ENCODE assay signal across 20 cellular contexts in genomic region chr4:88674989-88675388, GRCh38. TPM values are rescaled to one million over a fixed set of nuclear protein-coding genes. Genes with fewer than 3 reads are reported as not detected.
A peak's percentile ranks its signal among the peaks of the same experiment; 100 is the strongest.
DNase-seq lines count a peak whose midpoint lies in the region; ATAC-seq and TF ChIP-seq lines count a peak whose summit lies in the region.
"Had no signal": no experiment of that assay in that cellular context is flagged by ENCODE, and none has a peak within 500 bp of the region (broad histone marks: within the 10 kb centered on the region; RNA-seq: fewer than 3 reads in every experiment).

No MANE protein-coding gene starts in this region.

- H3K4me1 Mint-ChIP-seq in HFFc6 (ENCODE audit: low read depth) (peaks cover 42% of the 10 kb centered on the region), Calu3 (ENCODE audit: low read depth, unreplicated experiment) (no peaks in the 10 kb centered on the region), T-helper 17 cell (no peaks in the 10 kb centered on the region)

- no peak for ATAC-seq in T-helper 17 cell
- ATAC-seq: activated CD8-positive, alpha-beta T cell treated with anti-CD3 and anti-CD28 coated beads for 36 hours; right lobe of liver; stimulated activated naive CD8-positive, alpha-beta T cell treated with anti-CD3 and anti-CD28 coated beads, Interleukin-15, Interleukin-2, amounts not matched to agents 100 U/mL and 50 U/mL, for 24 hours; upper lobe of right lung had no signal

- DNase-seq in D341Med (ENCODE audit: low spot score) = peak; percentile 44
- no peak for DNase-seq in HFFc6
- DNase-seq in astrocyte of the hippocampus (ENCODE audit: low read depth, low spot score) = peak; percentile 64
- DNase-seq in islet precursor cell = peak; percentile 55
- DNase-seq in T1000 (lab: John Stamatoyannopoulos, UW) = no peak
- DNase-seq in activated CD4-positive, alpha-beta T cell treated with anti-CD3 and anti-CD28 coated beads, Interleukin-2, amount 50 U/mL, for 1 hour = no peak
- no peak for DNase-seq in Calu3
- DNase-seq in T-helper 17 cell = no peak
- DNase-seq: activated CD8-positive, alpha-beta T cell treated with anti-CD3 and anti-CD28 coated beads for 36 hours; activated T-cell treated with anti-CD3 and anti-CD28 coated beads, Interleukin-2, amount 50 U/mL, for 72 hours; GDM1; NCI-H146; right lobe of liver; SHP77; stimulated activated naive CD8-positive, alpha-beta T cell treated with anti-CD3 and anti-CD28 coated beads, Interleukin-15, Interleukin-2, amounts not matched to agents 100 U/mL and 50 U/mL, for 24 hours; T-helper 1 cell; upper lobe of right lung; WERI-Rb-1 had no signal

- no peaks in the 10 kb centered on the region for H3K9me3 ChIP-seq in T-helper 17 cell (ENCODE audit: control insufficient read depth, low read length, poor library complexity, severe bottlenecking)
- H3K9me3 ChIP-seq: right lobe of liver, upper lobe of right lung had no signal

- H3K27me3 Mint-ChIP-seq in HFFc6 (ENCODE audit: insufficient read depth) (no peaks in the 10 kb centered on the region), Calu3 (ENCODE audit: unreplicated experiment) (no peaks in the 10 kb centered on the region), T-helper 17 cell (no peaks in the 10 kb centered on the region)
- H3K27me3 Mint-ChIP-seq: activated CD8-positive, alpha-beta T cell treated with anti-CD3 and anti-CD28 coated beads for 36 hours; dendritic cell treated with granulocyte-macrophage colony-stimulating factor and Interleukin-4, amounts not matched to agents 40 ng/mL and 50 ng/mL, for 4 days had no signal

- H3K9me3 Mint-ChIP-seq in HFFc6 (no peaks in the 10 kb centered on the region), Calu3 (ENCODE audit: low read depth, unreplicated experiment) (no peaks in the 10 kb centered on the region)
- H3K9me3 Mint-ChIP-seq: activated CD8-positive, alpha-beta T cell treated with anti-CD3 and anti-CD28 coated beads for 36 hours; activated naive CD4-positive, alpha-beta T cell treated with anti-CD3 and anti-CD28 coated beads, Interleukin-2, amount 50 U/mL, for 72 hours; activated T-cell treated with anti-CD3 and anti-CD28 coated beads, Interleukin-2, amount 50 U/mL, for 72 hours; dendritic cell treated with granulocyte-macrophage colony-stimulating factor and Interleukin-4, amounts not matched to agents 40 ng/mL and 50 ng/mL, for 4 days had no signal

- H3K36me3 Mint-ChIP-seq in HFFc6 (ENCODE audit: low read depth) (peaks cover 11% of the 10 kb centered on the region), Calu3 (ENCODE audit: insufficient read depth, unreplicated experiment) (no peaks in the 10 kb centered on the region), T-helper 17 cell (ENCODE audit: low read depth) (peaks cover 9% of the 10 kb centered on the region)

- H3K4me3 Mint-ChIP-seq in HFFc6 (no peak overlapping the region), Calu3 (ENCODE audit: low read depth, unreplicated experiment) (no peak overlapping the region), T-helper 17 cell (no peak overlapping the region)
- H3K4me3 Mint-ChIP-seq: activated CD8-positive, alpha-beta T cell treated with anti-CD3 and anti-CD28 coated beads for 36 hours; activated T-cell treated with anti-CD3 and anti-CD28 coated beads, Interleukin-2, amount 50 U/mL, for 72 hours; dendritic cell treated with granulocyte-macrophage colony-stimulating factor and Interleukin-4, amounts not matched to agents 40 ng/mL and 50 ng/mL, for 4 days had no signal

- CTCF ChIA-PET in Calu3 (lab: Charles Lee) = interaction anchor here (1.0 kb wide), 1 partner anchor 127 kb away, joined by 3 read pairs; no protein-coding TSS in a partner anchor

- no peak for TF ChIP-seq CTCF in HFFc6 (IDR thresholded peaks at IDR 0.05)
- TF ChIP-seq CTCF in Calu3 (IDR thresholded peaks at IDR 0.05; ENCODE audit: unreplicated experiment) = no peak

- H3K27ac Mint-ChIP-seq in HFFc6 (peak overlapping the region; percentile 42; the same call in 1 of the 2 replicates), Calu3 (ENCODE audit: unreplicated experiment) (no peak overlapping the region), T-helper 17 cell (no peak overlapping the region)
- H3K27ac Mint-ChIP-seq: activated CD8-positive, alpha-beta T cell treated with anti-CD3 and anti-CD28 coated beads for 36 hours; activated naive CD4-positive, alpha-beta T cell treated with anti-CD3 and anti-CD28 coated beads, Interleukin-2, amount 50 U/mL, for 72 hours; activated T-cell treated with anti-CD3 and anti-CD28 coated beads, Interleukin-2, amount 50 U/mL, for 72 hours; dendritic cell treated with granulocyte-macrophage colony-stimulating factor and Interleukin-4, amounts not matched to agents 40 ng/mL and 50 ng/mL, for 4 days had no signal

- intact Hi-C loops in Calu3 (cut with micrococcal nuclease; ENCODE audit: unreplicated experiment) = no loop called here

- BruUV-seq in Calu3 (replicated peaks; lab: Mats Ljungman, UMichigan) = no TSS peak

RNA-seq across cellular contexts. Expression of gene NAP1L5, which starts 22.6 kb away (rescaled TPM):
- total RNA-seq in HFFc6 (2021; fragmentation: NEBNext Ultra II Directional; extraction: Animal tissue kit (Norgen Biotek cat#: 25700)) = 10 to 100 TPM; 14.6 to 20.0 (median 18.3) TPM
- not detected in 2 replicates for total RNA-seq in Calu3 (2022)
- total RNA-seq in T-helper 17 cell = 1 to 10 TPM; 8.6 to 9.2 TPM

Comparison
In these comparisons a context has a peak if more than half of its experiments do, and no peak if none do; other contexts are left out.
1. DNase-seq: peak in D341Med (single experiment), astrocyte of the hippocampus (single experiment) and islet precursor cell (single experiment); none in HFFc6 (single experiment), T1000 (single experiment), activated CD4-positive, alpha-beta T cell treated with anti-CD3 and anti-CD28 coated beads, Interleukin-2, amount 50 U/mL, for 1 hour (single experiment), Calu3 (single experiment) and T-helper 17 cell (0 of 3).